ENCODE assay signal across 1 cellular context in genomic region chr2:172464340-172465129, GRCh38.
TF ChIP-seq lines count a peak whose summit lies in the region.

No MANE protein-coding gene starts in this region.

TF ChIP-seq in IMR-90, 13 proteins besides CTCF, POLR2A, EP300 and RAD21:
- TF ChIP-seq USF2 (IDR thresholded peaks at IDR 0.05; ENCODE audit: low read depth, low read length) (no peak), SMC3 (IDR thresholded peaks at IDR 0.05; ENCODE audit: low read depth, low read length) (no peak), MAFK (IDR thresholded peaks at IDR 0.05; ENCODE audit: low read depth, low read length) (no peak), RCOR1 (IDR thresholded peaks at IDR 0.05; ENCODE audit: insufficient replicate concordance, low read length) (no peak), ELK1 (IDR thresholded peaks at IDR 0.05; ENCODE audit: borderline replicate concordance, low read depth, low read length) (no peak), FOS (IDR thresholded peaks at IDR 0.05; ENCODE audit: low read depth, low read length) (no peak), BHLHE40 (IDR thresholded peaks at IDR 0.05; ENCODE audit: low read depth, low read length) (no peak), CEBPB (IDR thresholded peaks at IDR 0.05; ENCODE audit: low read depth, low read length) (no peak), NFE2L2 (IDR thresholded peaks at IDR 0.05; ENCODE audit: low read depth, low read length) (no peak), MXI1 (IDR thresholded peaks at IDR 0.05; ENCODE audit: borderline replicate concordance, low read depth, low read length) (no peak)
